Comparison of ENCODE assay signal across 8 cellular contexts in genomic region chr17:80263253-80264047, GRCh38. TPM values are rescaled to one million over a fixed set of nuclear protein-coding genes. Genes with fewer than 3 reads are reported as not detected.
DNase-seq lines count a peak whose midpoint lies in the region; ATAC-seq and TF ChIP-seq lines count a peak whose summit lies in the region.

No MANE protein-coding gene starts in this region.

- TF ChIP-seq CTCF in GM12865 (IDR thresholded peaks at IDR 0.05; ENCODE audit: insufficient read depth, low read depth, low read length, missing control alignments) (peak; percentile 38), neutrophil (IDR thresholded peaks at IDR 0.05) (peak; percentile 43)

- H3K27me3 ChIP-seq in neutrophil (peaks cover 5% of the 10 kb centered on the region), subcutaneous abdominal adipose tissue (ENCODE audit: control insufficient read depth in 5 of 5, insufficient read depth in 4 of 5, low read length in 5 of 5) (no peaks in the 10 kb centered on the region)

- H3K4me3 ChIP-seq in GM12865 (ENCODE audit: low read depth, low read length) (peak overlapping the region; percentile 98), neutrophil (ENCODE audit: low read depth in 1 of 2, low read length in 1 of 2) (peak overlapping the region; percentile 94 to 97), subcutaneous abdominal adipose tissue (ENCODE audit: low read depth in 1 of 5, low read length in 5 of 5) (peak overlapping the region; percentile 56 to 93 (median 69))

- peaks cover 27% of the 10 kb centered on the region for H3K36me3 ChIP-seq in neutrophil
- peaks cover 0 to 28% (median 13%) of the 10 kb centered on the region in 5 donors for H3K36me3 ChIP-seq in subcutaneous abdominal adipose tissue (ENCODE audit: control insufficient read depth in 5 of 5, insufficient read depth in 5 of 5, low read length in 5 of 5)

- peak; percentile 98 for DNase-seq in GM12865 (ENCODE audit: low read depth)
- DNase-seq in NCI-H2227 treated with DMSO at 0.1 percent for 48 hours (lab: John Stamatoyannopoulos, UW) = peak; percentile 47
- DNase-seq in activated CD8-positive, alpha-beta memory T cell treated with anti-CD3 and anti-CD28 coated beads for 4 hours (ENCODE audit: low read depth in 2 of 2) = peak; percentile 78 to 86
- no peak for DNase-seq in NCI-H345 treated with DMSO at 0.1 percent for 48 hours (lab: John Stamatoyannopoulos, UW; ENCODE audit: unreplicated experiment)

- ATAC-seq in HG02610 (IDR thresholded peaks at IDR 0.05; ENCODE audit: unreplicated experiment) = peak; percentile 43
- peak; percentile 50 for ATAC-seq in esophagus mucosa

- H3K9ac ChIP-seq in subcutaneous abdominal adipose tissue (ENCODE audit: low read length in 5 of 5) = peak overlapping the region; percentile 46 to 68 (median 57)

- H3K4me1 ChIP-seq in neutrophil (ENCODE audit: control insufficient read depth in 1 of 2, insufficient read depth in 1 of 2, low read depth in 1 of 2, low read length in 1 of 2) (peaks cover 45 to 49% of the 10 kb centered on the region in 2 experiments), subcutaneous abdominal adipose tissue (ENCODE audit: control insufficient read depth in 5 of 5, insufficient read depth in 5 of 5, low read length in 5 of 5) (peaks cover 6 to 53% (median 42%) of the 10 kb centered on the region in 5 donors)

- no peaks in the 10 kb centered on the region for H3K9me3 ChIP-seq in neutrophil
- H3K9me3 ChIP-seq in subcutaneous abdominal adipose tissue (ENCODE audit: control insufficient read depth in 5 of 5, low read length in 5 of 5) = no peaks in the 10 kb centered on the region

- peak overlapping the region; percentile 98 for H3K27ac ChIP-seq in neutrophil
- H3K27ac ChIP-seq in subcutaneous abdominal adipose tissue (ENCODE audit: low read depth, low read length) = peak overlapping the region; percentile 91

RNA-seq across cellular contexts. Expression of gene RNF213, which starts 2.8 kb away (rescaled TPM):
- total RNA-seq in esophagus mucosa = 59.9 TPM

RNA-seq across cellular contexts. Expression of gene SLC26A11, which starts 43.2 kb away (rescaled TPM):
- total RNA-seq in esophagus mucosa = 7.2 TPM

RNA-seq across cellular contexts. Expression of gene SGSH, which starts 43.3 kb away (rescaled TPM):
- total RNA-seq in esophagus mucosa = 18.9 TPM
